Comparison of ENCODE assay signal across 26 cellular contexts in the genomic region with DNA sequence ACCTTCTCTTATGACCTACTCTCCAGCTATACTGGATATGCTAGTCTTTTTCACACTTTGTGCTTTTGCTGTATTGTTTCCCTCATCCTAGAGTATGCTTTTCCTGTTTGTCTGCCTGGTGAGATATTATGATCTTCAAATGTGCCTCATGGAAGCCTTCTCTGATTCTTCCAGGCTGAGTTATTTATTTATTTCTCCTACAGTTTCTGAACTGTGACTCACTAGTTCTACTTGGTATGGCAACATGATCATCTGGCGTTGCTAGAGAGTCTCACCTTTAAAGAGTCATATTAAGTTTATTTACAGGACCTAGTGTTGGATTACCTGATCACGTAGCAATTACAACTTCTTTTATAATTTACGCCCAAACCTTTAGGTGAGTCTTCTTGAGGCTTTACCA.
DNase-seq lines count a peak whose midpoint lies in the region; ATAC-seq and TF ChIP-seq lines count a peak whose summit lies in the region.
"Had no signal": no experiment of that assay in that cellular context is flagged by ENCODE, and none has a peak within 500 bp of the region (broad histone marks: within the 10 kb centered on the region; RNA-seq: fewer than 3 reads in every experiment).

No MANE protein-coding gene starts in this region.

- WGBS in thyroid gland, 2 donors = 95 to 97% methylated on average over 3 of the region's 3 CpGs

- no peaks in the 10 kb centered on the region for H3K4me1 ChIP-seq in uterus
- H3K4me1 ChIP-seq in thyroid gland = no peaks in the 10 kb centered on the region

- H3K27me3 ChIP-seq in uterus (no peaks in the 10 kb centered on the region), thyroid gland (no peaks in the 10 kb centered on the region)

- H3K36me3 ChIP-seq in uterus (no peaks in the 10 kb centered on the region), thyroid gland (no peaks in the 10 kb centered on the region)

- intact Hi-C loops in uterus (cut with DNase I; ENCODE audit: low total_unique reads) = no loop called here
- intact Hi-C loops in thyroid gland (cut with DNase I) = no loop called here

- ATAC-seq in GM18909 (IDR thresholded peaks at IDR 0.05; ENCODE audit: poor library complexity, unreplicated experiment) = no peak
- ATAC-seq: HepG2, K562, Panc1 had no signal

- H3K4me3 ChIP-seq in uterus (no peak overlapping the region), thyroid gland (replicated peaks in 1 of 3) (no peak overlapping the region)
- H3K4me3 ChIP-seq: K562, SK-N-MC had no signal

- no peaks in the 10 kb centered on the region for H3K9me3 ChIP-seq in uterus
- no peaks in the 10 kb centered on the region for H3K9me3 ChIP-seq in thyroid gland

- peak overlapping the region; percentile 56 for H3K27ac ChIP-seq in C4-2B
- H3K27ac ChIP-seq in uterus = no peak overlapping the region
- no peak overlapping the region for H3K27ac ChIP-seq in thyroid gland
- H3K27ac ChIP-seq: SK-N-MC had no signal

- TF ChIP-seq POLR2A in uterus (IDR thresholded peaks at IDR 0.05) (no peak), thyroid gland (IDR thresholded peaks at IDR 0.05) (no peak)

- DNase-seq in HT-29 (ENCODE audit: low spot score) (peak; percentile 5), amniotic epithelial cell (ENCODE audit: low read depth) (peak; percentile 11), renal cortical epithelial cell (ENCODE audit: low read depth) (peak; percentile 15), uterus (no peak), thyroid gland (no peak)
- DNase-seq: 8988T; ACHN; CD4-positive, alpha-beta memory T cell; COR-L47; DMS79; EL; GF-D8; Kasumi-1; NCI-H1105 treated with DMSO at 0.1 percent for 48 hours; NCI-H2029; NCI-H446; NCI-H526; NCI-H82; NK-92 treated with Interleukin-12 subunit alpha and Interleukin-12 subunit beta, amount 100 ng/mL, for 24 hours; SIG-M5 had no signal

- TF ChIP-seq CTCF in C4-2B (conservative IDR thresholded peaks at IDR 0.05) (no peak), uterus (IDR thresholded peaks at IDR 0.05) (no peak), thyroid gland (IDR thresholded peaks at IDR 0.05) (no peak)

Comparison
In these comparisons a context has a peak if more than half of its experiments do, and no peak if none do; other contexts are left out.
1. DNase-seq: peak in HT-29 (single experiment), amniotic epithelial cell (single experiment) and renal cortical epithelial cell (single experiment); none in uterus (0 of 2) and thyroid gland (0 of 2).